In genomic region chr4:31051565-31051964, GRCh38 we compare ENCODE assay signal across 22 cellular contexts.
"Had no signal": no experiment of that assay in that cellular context is flagged by ENCODE, and none has a peak within 500 bp of the region (broad histone marks: within the 10 kb centered on the region; RNA-seq: fewer than 3 reads in every experiment).

No MANE protein-coding gene starts in this region.

- H3K4me1 ChIP-seq: esophagus squamous epithelium, left lung, parathyroid adenoma, right atrium auricular region, thyroid gland had no signal

- H2AFZ ChIP-seq: parathyroid adenoma had no signal

- H3K27ac ChIP-seq: esophagus squamous epithelium, left lung, neutrophil, parathyroid adenoma, right atrium auricular region, stomach, thyroid gland had no signal

- H3K79me2 ChIP-seq: parathyroid adenoma had no signal

- H3K27me3 ChIP-seq: esophagus squamous epithelium, left lung, neutrophil, right atrium auricular region, stomach, thyroid gland had no signal

- H3K4me2 ChIP-seq: smooth muscle cell had no signal

- DNase-seq: cortex of kidney; effector memory CD8-positive, alpha-beta T cell; erythroblast; esophagus squamous epithelium; left cardiac atrium; left lung; mucosa of descending colon; naive B cell; stimulated activated CD4-positive, alpha-beta T cell treated with anti-CD3 and anti-CD28 coated beads, Interleukin-12 subunit alpha, Interleukin-12 subunit beta, amount 100 ng/mL, for 4 hours; stimulated activated CD4-positive, alpha-beta T cell treated with anti-CD3 and anti-CD28 coated beads, Interleukin-1b, Interleukin-23, amount 100 ng/mL, for 48 hours; stimulated activated CD4-positive, alpha-beta T cell treated with anti-CD3 and anti-CD28 coated beads, Interleukin-4, amount 100 ng/mL, for 1 hour; stimulated activated naive CD4-positive, alpha-beta T cell treated with Interleukin-2 at 50 U/mL for 16 hours; stomach; thyroid gland; trophoblast cell had no signal

- H3K9ac ChIP-seq: parathyroid adenoma had no signal

- H3K9me3 ChIP-seq: esophagus squamous epithelium, left lung, mucosa of descending colon, neutrophil, right atrium auricular region, stomach, thyroid gland had no signal

- ATAC-seq: effector memory CD8-positive, alpha-beta T cell; left cardiac atrium; left lung; mucosa of descending colon; natural killer cell treated with Interleukin-12 subunit alpha and Interleukin-12 subunit beta and Interleukin-15 and Interleukin-18, amount 100 ng/mL, for 72 hours; sciatic nerve; stimulated activated effector memory CD8-positive, alpha-beta T cell treated with anti-CD3 and anti-CD28 coated beads, Interleukin-12 subunit alpha, Interleukin-12 subunit beta, amount 100 ng/mL, for 72 hours had no signal

- H3K36me3 ChIP-seq: esophagus squamous epithelium, left lung, neutrophil, right atrium auricular region, stomach, thyroid gland had no signal

- H3K4me3 ChIP-seq: esophagus squamous epithelium, left lung, mucosa of descending colon, right atrium auricular region, smooth muscle cell, stomach, thyroid gland had no signal
